Comparison of ENCODE assay signal across 8 cellular contexts in genomic region chr4:140150886-140151699, GRCh38. TPM values are rescaled to one million over a fixed set of nuclear protein-coding genes. Genes with fewer than 3 reads are reported as not detected.
DNase-seq lines count a peak whose midpoint lies in the region; ATAC-seq and TF ChIP-seq lines count a peak whose summit lies in the region.

No MANE protein-coding gene starts in this region.

- no peaks in the 10 kb centered on the region for H3K27me3 ChIP-seq in esophagus muscularis mucosa

- DNase-seq in G401 (ENCODE audit: low spot score) (peak; percentile 91), LHCN-M2 (ENCODE audit: low read depth) (peak; percentile 58), RPMI7951 (ENCODE audit: low read depth) (peak; percentile 94), esophagus muscularis mucosa (ENCODE audit: extremely low spot score) (peak; percentile 97), mucosa of gallbladder (ENCODE audit: low spot score) (peak; percentile 92)

- peaks cover 20% of the 10 kb centered on the region for H3K27me3 Mint-ChIP-seq in activated T-helper 17 cell treated with anti-CD3 and anti-CD28 coated beads, Interleukin-2, amount 50 U/mL, for 72 hours
- H3K27me3 Mint-ChIP-seq in stimulated activated memory B cell treated with anti-CD40 and anti-IgM and Interleukin-4, amounts not matched to agents 10 μg/mL and 1 μg/mL and 100 μg/mL, for 72 hours, result peaks cover 73% of the 10 kb centered on the region

- peaks cover 0 to 24% (median 14%) of the 10 kb centered on the region in 4 donors for H3K4me1 ChIP-seq in esophagus muscularis mucosa

- no peaks in the 10 kb centered on the region for H3K9me3 Mint-ChIP-seq in activated T-helper 17 cell treated with anti-CD3 and anti-CD28 coated beads, Interleukin-2, amount 50 U/mL, for 72 hours
- no peaks in the 10 kb centered on the region for H3K9me3 Mint-ChIP-seq in stimulated activated memory B cell treated with anti-CD40 and anti-IgM and Interleukin-4, amounts not matched to agents 10 μg/mL and 1 μg/mL and 100 μg/mL, for 72 hours

- H3K36me3 Mint-ChIP-seq in activated T-helper 17 cell treated with anti-CD3 and anti-CD28 coated beads, Interleukin-2, amount 50 U/mL, for 72 hours (ENCODE audit: low read depth), result no peaks in the 10 kb centered on the region
- H3K36me3 Mint-ChIP-seq in stimulated activated memory B cell treated with anti-CD40 and anti-IgM and Interleukin-4, amounts not matched to agents 10 μg/mL and 1 μg/mL and 100 μg/mL, for 72 hours, result no peaks in the 10 kb centered on the region

- TF ChIP-seq POLR2A in esophagus muscularis mucosa (IDR thresholded peaks at IDR 0.05; ENCODE audit: low read depth), result peak; percentile 47

- intact Hi-C loops in esophagus muscularis mucosa (cut with DNase I), result loop anchor here (1.0 to 10.0 kb wide), 6 partner anchors 69 to 486 kb away; partner anchors contain the start of gene MGST2

- H3K36me3 ChIP-seq in esophagus muscularis mucosa, result no peaks in the 10 kb centered on the region

- ATAC-seq in activated T-helper 17 cell treated with anti-CD3 and anti-CD28 coated beads, Interleukin-2, amount 50 U/mL, for 72 hours (replicated peaks), result peak; percentile 33
- ATAC-seq in stimulated activated memory B cell treated with anti-CD40 and anti-IgM and Interleukin-4, amounts not matched to agents 10 μg/mL and 1 μg/mL and 100 μg/mL, for 72 hours, result peak; percentile 76
- ATAC-seq in HG02610 (IDR thresholded peaks at IDR 0.05; ENCODE audit: unreplicated experiment), result no peak

- peak overlapping the region; percentile 78 for H3K27ac Mint-ChIP-seq in activated T-helper 17 cell treated with anti-CD3 and anti-CD28 coated beads, Interleukin-2, amount 50 U/mL, for 72 hours
- H3K27ac Mint-ChIP-seq in stimulated activated memory B cell treated with anti-CD40 and anti-IgM and Interleukin-4, amounts not matched to agents 10 μg/mL and 1 μg/mL and 100 μg/mL, for 72 hours, result peak overlapping the region; percentile 49

- peak overlapping the region; percentile 97 to 99 (median 98) for H3K27ac ChIP-seq in esophagus muscularis mucosa (replicated peaks in 1 of 4)

- 0% methylated on average over 43 of the region's 84 CpGs for whole genome bisulfite sequencing in esophagus muscularis mucosa

- no peak for TF ChIP-seq CTCF in esophagus muscularis mucosa (IDR thresholded peaks at IDR 0.05)

- peak overlapping the region; percentile 71 to 89 (median 86) for H3K4me3 ChIP-seq in esophagus muscularis mucosa

- no peaks in the 10 kb centered on the region for H3K9me3 ChIP-seq in esophagus muscularis mucosa

- H3K4me1 Mint-ChIP-seq in activated T-helper 17 cell treated with anti-CD3 and anti-CD28 coated beads, Interleukin-2, amount 50 U/mL, for 72 hours, result peaks cover under 1% of the 10 kb centered on the region
- H3K4me1 Mint-ChIP-seq in stimulated activated memory B cell treated with anti-CD40 and anti-IgM and Interleukin-4, amounts not matched to agents 10 μg/mL and 1 μg/mL and 100 μg/mL, for 72 hours, result peaks cover 25% of the 10 kb centered on the region

- in situ Hi-C loops in G401 (cut with HindIII; ENCODE audit: low sequenced_read_pairs), result no loop called here

- peak; percentile 17 for TF ChIP-seq EP300 in esophagus muscularis mucosa (IDR thresholded peaks at IDR 0.05)

- peak overlapping the region; percentile 89 for H3K4me3 Mint-ChIP-seq in activated T-helper 17 cell treated with anti-CD3 and anti-CD28 coated beads, Interleukin-2, amount 50 U/mL, for 72 hours
- peak overlapping the region; percentile 84 for H3K4me3 Mint-ChIP-seq in stimulated activated memory B cell treated with anti-CD40 and anti-IgM and Interleukin-4, amounts not matched to agents 10 μg/mL and 1 μg/mL and 100 μg/mL, for 72 hours

RNA-seq across cellular contexts. Expression of gene MAML3, which starts 2.9 kb away (rescaled TPM):
- total RNA-seq in G401 (2014; rRNA removed; shearing (Covaris generic)), result not detected in 2 replicates
- total RNA-seq in LHCN-M2 (2014; rRNA removed) (0.06 and 0.19 TPM in 2 replicates), esophagus muscularis mucosa (1 to 10 TPM; 5.0 to 8.7 (median 7.1) TPM), mucosa of gallbladder (13.9 TPM)
- 0.17 TPM for polyA plus RNA-seq in LHCN-M2 (2012)
- total RNA-seq in RPMI7951 (2014; rRNA removed; shearing (Covaris generic)), result 1.9 and 3.2 TPM in 2 replicates
- 1 to 10 TPM in 1 of 2 donors, under 1 TPM in 1; 0.98 to 1.3 TPM for total RNA-seq in activated T-helper 17 cell treated with anti-CD3 and anti-CD28 coated beads, Interleukin-2, amount 50 U/mL, for 72 hours
